ENCODE assay signal across 8 cellular contexts in the genomic region with DNA sequence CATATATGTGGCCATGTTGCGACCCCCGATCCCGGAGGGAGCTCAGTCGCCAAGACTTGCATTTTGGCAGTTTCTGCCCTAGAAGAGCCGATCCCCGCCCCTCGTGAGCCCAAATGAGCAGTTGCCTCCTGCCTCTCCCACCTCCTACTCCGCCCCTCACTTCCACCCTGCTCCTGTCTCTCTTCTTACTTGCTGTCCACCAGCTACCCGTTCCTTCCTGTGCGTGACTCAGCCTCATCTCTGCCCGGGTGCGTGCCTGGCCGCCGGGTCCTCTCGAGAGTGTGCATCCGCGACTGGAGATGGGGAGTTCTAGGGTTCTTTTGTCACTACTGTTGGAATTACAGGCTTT. TPM values are rescaled to one million over a fixed set of nuclear protein-coding genes. Genes with fewer than 3 reads are reported as not detected.
A peak's percentile ranks its signal among the peaks of the same experiment; 100 is the strongest.
DNase-seq lines count a peak whose midpoint lies in the region; ATAC-seq and TF ChIP-seq lines count a peak whose summit lies in the region.

No MANE protein-coding gene starts in this region.

- H3K4me3 ChIP-seq in HUES6 (ENCODE audit: low read depth, low read length) (peak overlapping the region; percentile 97), psoas muscle (peak overlapping the region; percentile 96), uterus (peak overlapping the region; percentile 94 to 100)

- H3K9me3 ChIP-seq in HUES6 (ENCODE audit: control insufficient read depth, insufficient read depth, low read depth, low read length) (no peaks in the 10 kb centered on the region), psoas muscle (no peaks in the 10 kb centered on the region), uterus (no peaks in the 10 kb centered on the region)

- H3K27me3 ChIP-seq in HUES6 (ENCODE audit: control insufficient read depth, insufficient read depth, low read length) = peaks cover 15% of the 10 kb centered on the region
- H3K27me3 ChIP-seq in psoas muscle (ENCODE audit: insufficient read depth in 3 of 3, low read length in 2 of 3) = no peaks in the 10 kb centered on the region
- H3K27me3 ChIP-seq in uterus = no peaks in the 10 kb centered on the region

- intact Hi-C loops in left cardiac atrium (cut with DNase I) = no loop called here
- intact Hi-C loops in psoas muscle (cut with DNase I) = loop anchor here in 1 of 2 donors (5.0 kb wide), 1 partner anchor 200 kb away; no protein-coding TSS in a partner anchor
- intact Hi-C loops in uterus (cut with DNase I; ENCODE audit: low total_unique reads) = no loop called here

- no peak for TF ChIP-seq POLR2A in uterus (IDR thresholded peaks at IDR 0.05)

- peak overlapping the region; percentile 81 for H3K27ac ChIP-seq in HUES6 (ENCODE audit: low read depth, low read length)
- H3K27ac ChIP-seq in adipose tissue (ENCODE audit: low read depth, low read length) = peak overlapping the region; percentile 2
- peak overlapping the region; percentile 98 for H3K27ac ChIP-seq in psoas muscle
- peak overlapping the region; percentile 79 to 82 for H3K27ac ChIP-seq in uterus

- H3K36me3 ChIP-seq in HUES6 (ENCODE audit: control insufficient read depth, insufficient read depth, low read length) (peaks cover 31% of the 10 kb centered on the region), psoas muscle (ENCODE audit: insufficient read depth in 1 of 2, low read depth in 1 of 2) (peaks cover 0 to 25% of the 10 kb centered on the region in 2 donors), uterus (no peaks in the 10 kb centered on the region)

- H3K9ac ChIP-seq in HUES6 (ENCODE audit: low read length) = peak overlapping the region; percentile 86

- TF ChIP-seq CTCF in psoas muscle (IDR thresholded peaks at IDR 0.05) (no peak), uterus (IDR thresholded peaks at IDR 0.05) (no peak)

- ATAC-seq in GM21515 (IDR thresholded peaks at IDR 0.05; ENCODE audit: unreplicated experiment) (peak; percentile 54), left cardiac atrium (peak; percentile 86 to 96), psoas muscle (peak; percentile 85 to 92 (median 88))

- DNase-seq in DMS53 (lab: John Stamatoyannopoulos, UW) (peak; percentile 88), T follicular helper cell (ENCODE audit: low read depth) (peak; percentile 57), left cardiac atrium (peak; percentile 82), psoas muscle (peak; percentile 75 to 81), uterus (peak; percentile 42 to 44)

- 0% methylated on average over 17 of the region's 17 CpGs for WGBS in adipose tissue, 3 donors
- WGBS in psoas muscle, 3 donors = 0% methylated on average over 16 to 17 of the region's 17 CpGs

- H3K4me1 ChIP-seq in HUES6 (ENCODE audit: control insufficient read depth, insufficient read depth, low read length) (peaks cover 21% of the 10 kb centered on the region), psoas muscle (peaks cover 48% of the 10 kb centered on the region), uterus (peaks cover 7 to 14% of the 10 kb centered on the region in 2 donors)

RNA-seq across cellular contexts. Expression of a gene that starts 0.6 kb away (rescaled TPM):
- polyA plus RNA-seq in adipose tissue = 10 to 100 TPM in 1 of 3 donors, 1 to 10 TPM in 2; 5.6 to 16.3 (median 6.0) TPM
- 10 to 100 TPM; 33.5 to 63.0 TPM for total RNA-seq in left cardiac atrium
- total RNA-seq in psoas muscle = 10 to 100 TPM; 29.9 to 42.6 (median 34.6) TPM
- polyA plus RNA-seq in psoas muscle = 10 to 100 TPM in 1 of 3 donors, 1 to 10 TPM in 2; 6.2 to 17.6 (median 7.5) TPM
- 100 to 1,000 TPM in 2 of 4 donors, 10 to 100 TPM in 2; 47.6 to 230 (median 85.0) TPM for total RNA-seq in uterus

Comparison
In these comparisons a context has a peak if more than half of its experiments do, and no peak if none do; other contexts are left out.
1. Peak in every context shown above with its lines: DNase-seq, ATAC-seq, H3K4me3 ChIP-seq and H3K27ac ChIP-seq.
2. H3K27ac ChIP-seq: peak in every context shown above with its lines; median percentile 98 in psoas muscle; 81 in HUES6; 80 in uterus; 2 in adipose tissue.